Comparison of ENCODE assay signal across 24 cellular contexts in the genomic region with DNA sequence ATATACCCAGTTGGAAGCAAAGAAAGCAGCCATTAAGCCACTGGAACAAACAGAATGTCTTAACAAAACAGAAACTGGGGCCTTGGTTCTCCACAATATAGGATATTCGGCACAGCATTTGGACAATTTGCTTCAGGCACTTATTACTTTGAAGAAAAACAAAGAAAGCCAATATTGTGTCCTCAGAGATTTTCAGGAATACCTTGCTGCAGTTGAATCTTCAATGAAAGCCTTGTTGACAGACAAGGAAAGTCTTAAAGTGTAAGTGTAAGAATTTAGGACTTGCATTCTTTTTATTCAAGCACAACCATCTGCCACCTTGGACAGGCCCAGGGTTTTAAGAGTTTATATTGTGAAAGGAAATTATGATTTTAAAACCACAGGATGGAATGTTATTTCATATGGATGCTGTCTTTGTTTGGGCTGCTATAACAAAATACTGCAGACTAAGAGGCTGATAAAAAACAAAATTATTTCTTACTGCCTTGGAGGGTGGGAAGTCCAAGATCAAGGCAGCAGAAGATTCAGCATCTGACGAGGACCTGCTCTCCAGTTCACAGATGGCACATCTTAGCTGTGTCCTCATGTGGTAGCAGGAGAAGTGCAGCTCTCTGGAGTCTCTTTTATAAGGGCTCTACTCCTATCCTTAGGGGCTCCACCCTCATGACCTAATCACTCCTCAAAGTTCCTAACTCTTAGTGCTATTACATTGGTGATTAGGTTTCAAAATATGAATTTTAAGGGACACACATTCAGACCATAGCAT.
"Had no signal": no experiment of that assay in that cellular context is flagged by ENCODE, and none has a peak within 500 bp of the region (broad histone marks: within the 10 kb centered on the region; RNA-seq: fewer than 3 reads in every experiment).

No MANE protein-coding gene starts in this region.

- FAIRE-seq: colon, endothelial cell of umbilical vein, frontal cortex, islet of Langerhans, keratinocyte had no signal

- ATAC-seq: esophagus mucosa, gastroesophageal sphincter, heart left ventricle, left cardiac atrium, left lung, left ventricle myocardium superior, lower lobe of right lung, mucosa of descending colon had no signal

- H3K4me1 Mint-ChIP-seq: mesothelial cell of epicardium, naive B cell had no signal

- H3K27me3 Mint-ChIP-seq: naive B cell had no signal

- H3K27ac Mint-ChIP-seq: mesothelial cell of epicardium had no signal

- H3K4me3 Mint-ChIP-seq: mesothelial cell of epicardium, naive B cell had no signal

- DNase-seq: dermis blood vessel endothelial cell; dorsolateral prefrontal cortex; effector CD4-positive, alpha-beta T cell; effector memory CD4-positive, alpha-beta T cell; erythroblast; esophagus squamous epithelium; foreskin fibroblast; heart left ventricle; hypothalamus; left cardiac atrium; left lung; left ventricle myocardium superior; lower lobe of right lung; mesenchymal stem cell; mucosa of descending colon; naive B cell had no signal

- H3K9me3 Mint-ChIP-seq: naive B cell had no signal
